ENCODE assay signal across 8 cellular contexts in the genomic region with DNA sequence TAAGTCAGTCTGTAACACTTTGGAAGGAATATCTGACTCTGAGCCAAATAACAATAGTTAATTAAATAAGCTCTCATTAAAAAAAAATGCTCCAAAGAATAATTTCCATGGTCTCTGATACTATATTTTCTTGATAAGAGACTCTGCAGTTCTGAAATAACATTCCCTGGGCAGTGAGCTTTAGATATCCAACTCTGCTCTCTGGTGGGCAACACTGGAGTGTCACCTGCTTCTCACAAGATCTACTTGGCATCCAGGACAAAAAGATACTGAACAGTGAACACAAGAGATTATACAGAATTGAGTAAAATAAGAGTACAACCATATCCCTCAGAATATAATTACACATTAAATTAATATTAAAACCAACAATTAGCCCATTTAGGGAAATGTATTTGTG. TPM values are rescaled to one million over a fixed set of nuclear protein-coding genes. Genes with fewer than 3 reads are reported as not detected.
DNase-seq lines count a peak whose midpoint lies in the region; ATAC-seq and TF ChIP-seq lines count a peak whose summit lies in the region.

No MANE protein-coding gene starts in this region.

- H3K4me1 ChIP-seq in liver (ENCODE audit: control insufficient read depth in 4 of 4, insufficient read depth in 4 of 4, low read length in 3 of 4), result no peaks in the 10 kb centered on the region

- no peaks in the 10 kb centered on the region for H3K9me3 ChIP-seq in liver (ENCODE audit: control insufficient read depth in 4 of 4, low read length in 3 of 4)

- H3K27ac Mint-ChIP-seq in activated T-helper 2 cell treated with anti-CD3 and anti-CD28 coated beads, Interferon-gamma antibody, Interleukin-2, Interleukin-4, amounts not matched to agents 10 μg/mL and 5 μg/mL and 100 μg/mL, durations not matched to agents 14 hours and 24 hours and 36 hours, result no peak overlapping the region

- H3K4me1 Mint-ChIP-seq in activated T-helper 2 cell treated with anti-CD3 and anti-CD28 coated beads, Interferon-gamma antibody, Interleukin-2, Interleukin-4, amounts not matched to agents 10 μg/mL and 5 μg/mL and 100 μg/mL, durations not matched to agents 14 hours and 24 hours and 36 hours (ENCODE audit: low read depth), result peaks cover 3% of the 10 kb centered on the region

- no peak overlapping the region for H3K27ac ChIP-seq in liver (ENCODE audit: low read depth in 1 of 2, low read length in 2 of 2)

- H3K27me3 Mint-ChIP-seq in activated T-helper 2 cell treated with anti-CD3 and anti-CD28 coated beads, Interferon-gamma antibody, Interleukin-2, Interleukin-4, amounts not matched to agents 10 μg/mL and 5 μg/mL and 100 μg/mL, durations not matched to agents 14 hours and 24 hours and 36 hours (ENCODE audit: low read depth), result no peaks in the 10 kb centered on the region

- H3K9me3 Mint-ChIP-seq in activated T-helper 2 cell treated with anti-CD3 and anti-CD28 coated beads, Interferon-gamma antibody, Interleukin-2, Interleukin-4, amounts not matched to agents 10 μg/mL and 5 μg/mL and 100 μg/mL, durations not matched to agents 14 hours and 24 hours and 36 hours, result no peaks in the 10 kb centered on the region

- no peaks in the 10 kb centered on the region for H3K27me3 ChIP-seq in liver (ENCODE audit: control insufficient read depth in 4 of 4, insufficient read depth in 4 of 4, low read length in 3 of 4)

- peaks cover 71% of the 10 kb centered on the region for H3K36me3 Mint-ChIP-seq in activated T-helper 2 cell treated with anti-CD3 and anti-CD28 coated beads, Interferon-gamma antibody, Interleukin-2, Interleukin-4, amounts not matched to agents 10 μg/mL and 5 μg/mL and 100 μg/mL, durations not matched to agents 14 hours and 24 hours and 36 hours (ENCODE audit: low read depth)

- DNase-seq in COLO829 (ENCODE audit: low spot score) (peak; percentile 39), KBM-7 (peak; percentile 54), astrocyte of the hippocampus (ENCODE audit: low read depth, low spot score) (peak; percentile 71), left colon (no peak), SKM-1 treated with dmso at 0.1 percent for 144 hours (lab: John Stamatoyannopoulos, UW; ENCODE audit: unreplicated experiment) (no peak)
- DNase-seq in activated T-helper 2 cell treated with anti-CD3 and anti-CD28 coated beads, Interferon-gamma antibody, Interleukin-2, Interleukin-4, amounts not matched to agents 10 μg/mL and 5 μg/mL and 100 μg/mL, durations not matched to agents 14 hours and 24 hours and 36 hours (ENCODE audit: low spot score), result no peak

- peak; percentile 69 for TF ChIP-seq CTCF in liver (IDR thresholded peaks at IDR 0.05; ENCODE audit: low read depth, low read length, missing input control)

- H3K9ac ChIP-seq in liver (ENCODE audit: low read depth in 1 of 2, low read length in 2 of 2), result no peak overlapping the region

- ATAC-seq in left colon (no peak), GM19463 (IDR thresholded peaks at IDR 0.05; ENCODE audit: unreplicated experiment) (no peak)

- in situ Hi-C loops in KBM-7 (cut with MboI; ENCODE audit: low pct_unique_long_range_greater_than_20kb, low sequenced_read_pairs), result no loop called here

- H3K36me3 ChIP-seq in liver (ENCODE audit: control insufficient read depth in 4 of 4, insufficient read depth in 3 of 4, low read depth in 1 of 4, low read length in 3 of 4), result peaks cover 4 to 18% (median 13%) of the 10 kb centered on the region in 4 donors

- no peak overlapping the region for H3K4me3 Mint-ChIP-seq in activated T-helper 2 cell treated with anti-CD3 and anti-CD28 coated beads, Interferon-gamma antibody, Interleukin-2, Interleukin-4, amounts not matched to agents 10 μg/mL and 5 μg/mL and 100 μg/mL, durations not matched to agents 14 hours and 24 hours and 36 hours (ENCODE audit: low read depth)

- intact Hi-C loops in activated T-helper 2 cell treated with anti-CD3 and anti-CD28 coated beads, Interferon-gamma antibody, Interleukin-2, Interleukin-4, amounts not matched to agents 10 μg/mL and 5 μg/mL and 100 μg/mL, durations not matched to agents 14 hours and 24 hours and 36 hours (cut with micrococcal nuclease), result loop anchor here (10.0 kb wide), 1 partner anchor 57 kb away; the partner anchor contains the start of gene TMIGD1
- intact Hi-C loops in left colon (cut with DNase I, micrococcal nuclease), result no loop called here

- peak; percentile 88 to 92 for TF ChIP-seq RAD21 in liver (IDR thresholded peaks at IDR 0.05)

- no peak overlapping the region for H3K4me3 ChIP-seq in liver (ENCODE audit: low read depth in 1 of 3, low read length in 3 of 3)

TF ChIP-seq in liver, 16 proteins besides CTCF, POLR2A, EP300 and RAD21:
- TF ChIP-seq, protein P1, sequence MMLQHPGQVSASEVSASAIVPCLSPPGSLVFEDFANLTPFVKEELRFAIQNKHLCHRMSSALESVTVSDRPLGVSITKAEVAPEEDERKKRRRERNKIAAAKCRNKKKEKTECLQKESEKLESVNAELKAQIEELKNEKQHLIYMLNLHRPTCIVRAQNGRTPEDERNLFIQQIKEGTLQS (IDR thresholded peaks at IDR 0.05), result no peak
- TF ChIP-seq EGR1 (IDR thresholded peaks at IDR 0.05; ENCODE audit: low read depth in 2 of 2) (no peak), YY1 (IDR thresholded peaks at IDR 0.05) (no peak), ZBTB33 (IDR thresholded peaks at IDR 0.05) (no peak), FOXA1 (IDR thresholded peaks at IDR 0.05) (no peak), HNF4G (IDR thresholded peaks at IDR 0.05) (no peak), HNF4A (conservative IDR thresholded peaks at IDR 0.05) (no peak), GABPA (IDR thresholded peaks at IDR 0.05 in 1 of 2, conservative IDR thresholded peaks at IDR 0.05 in 1 of 2) (no peak), NR2F2 (IDR thresholded peaks at IDR 0.05) (no peak), JUND (IDR thresholded peaks at IDR 0.05) (no peak), TAF1 (conservative IDR thresholded peaks at IDR 0.05) (no peak)
TF ChIP-seq in liver: peak in this region for 0.

RNA-seq across cellular contexts. Expression of gene BLMH, which starts 13.7 kb away (rescaled TPM):
- total RNA-seq in liver, result 10 to 100 TPM; 15.1 to 17.5 TPM
- 10 to 100 TPM in 1 of 2 donors, 1 to 10 TPM in 1; 4.2 to 10.7 TPM for polyA plus RNA-seq in liver
- total RNA-seq in activated T-helper 2 cell treated with anti-CD3 and anti-CD28 coated beads, Interferon-gamma antibody, Interleukin-2, Interleukin-4, amounts not matched to agents 10 μg/mL and 5 μg/mL and 100 μg/mL, durations not matched to agents 14 hours and 24 hours and 36 hours, result 68.9 and 72.2 TPM in 2 replicates
- total RNA-seq in left colon, result 10 to 100 TPM; 17.7 to 18.8 TPM

RNA-seq across cellular contexts. Expression of gene SLC6A4, which starts 42.5 kb away (rescaled TPM):
- total RNA-seq in liver, result under 1 TPM in 1 of 2 donors, not detected in 1; 0.70 TPM
- under 1 TPM in 1 of 2 donors, not detected in 1; 0.05 TPM for polyA plus RNA-seq in liver
- 0.02 TPM in 1 of 2 replicates, not detected in the other for total RNA-seq in activated T-helper 2 cell treated with anti-CD3 and anti-CD28 coated beads, Interferon-gamma antibody, Interleukin-2, Interleukin-4, amounts not matched to agents 10 μg/mL and 5 μg/mL and 100 μg/mL, durations not matched to agents 14 hours and 24 hours and 36 hours
- 1 to 10 TPM in 1 of 2 donors, under 1 TPM in 1; 0.79 to 1.1 TPM for total RNA-seq in left colon

RNA-seq across cellular contexts. Expression of gene TMIGD1, which starts 55.8 kb away (rescaled TPM):
- total RNA-seq in liver (not detected), left colon (100 to 1,000 TPM; 125 to 255 TPM)
- polyA plus RNA-seq in liver, result not detected
- total RNA-seq in activated T-helper 2 cell treated with anti-CD3 and anti-CD28 coated beads, Interferon-gamma antibody, Interleukin-2, Interleukin-4, amounts not matched to agents 10 μg/mL and 5 μg/mL and 100 μg/mL, durations not matched to agents 14 hours and 24 hours and 36 hours, result not detected in 2 replicates

Comparison
In these comparisons a context has a peak if more than half of its experiments do, and no peak if none do; other contexts are left out.
1. DNase-seq: peak in COLO829 (single experiment), KBM-7 (single experiment) and astrocyte of the hippocampus (single experiment); none in activated T-helper 2 cell treated with anti-CD3 and anti-CD28 coated beads, Interferon-gamma antibody, Interleukin-2, Interleukin-4, amounts not matched to agents 10 μg/mL and 5 μg/mL and 100 μg/mL, durations not matched to agents 14 hours and 24 hours and 36 hours (single experiment), left colon (0 of 2) and SKM-1 treated with dmso at 0.1 percent for 144 hours (single experiment).
2. RNA of gene TMIGD1, which starts 55.8 kb away (total RNA-seq): 125 to 255 TPM in left colon; not detected in liver and not detected in activated T-helper 2 cell treated with anti-CD3 and anti-CD28 coated beads, Interferon-gamma antibody, Interleukin-2, Interleukin-4, amounts not matched to agents 10 μg/mL and 5 μg/mL and 100 μg/mL, durations not matched to agents 14 hours and 24 hours and 36 hours; every median in the first group is over 100 times any median in the second.